ENCODE assay signal across 9 cellular contexts in genomic region chr10:71772832-71773220, GRCh38. TPM values are rescaled to one million over a fixed set of nuclear protein-coding genes. Genes with fewer than 3 reads are reported as not detected.
A peak's percentile ranks its signal among the peaks of the same experiment; 100 is the strongest.
DNase-seq lines count a peak whose midpoint lies in the region; TF ChIP-seq lines count a peak whose summit lies in the region.
"Had no signal": no experiment of that assay in that cellular context is flagged by ENCODE, and none has a peak within 500 bp of the region (broad histone marks: within the 10 kb centered on the region; RNA-seq: fewer than 3 reads in every experiment).

No MANE protein-coding gene starts in this region.

- H3F3A ChIP-seq in MM.1S (ENCODE audit: insufficient read depth, low read length), result peaks cover 10% of the 10 kb centered on the region

- H3K4me2 ChIP-seq in MM.1S (ENCODE audit: low read depth, low read length), result peak overlapping the region; percentile 98

- H3K9me3 ChIP-seq in MM.1S (replicated peaks; ENCODE audit: insufficient read depth, low read length) (no peaks in the 10 kb centered on the region), muscle layer of colon (ENCODE audit: low read length) (no peaks in the 10 kb centered on the region)

- H4K20me1 ChIP-seq in MM.1S (ENCODE audit: insufficient read depth, low read length), result no peaks in the 10 kb centered on the region

- H3K9ac ChIP-seq in MM.1S (ENCODE audit: low read length) (peak overlapping the region; percentile 68; the same call in 1 of the 2 replicates), muscle layer of colon (ENCODE audit: low read length) (peak overlapping the region; percentile 78)

- no peaks in the 10 kb centered on the region; the same call in 1 of the 2 replicates for H3K79me2 ChIP-seq in MM.1S (ENCODE audit: low read length)

- no peaks in the 10 kb centered on the region for H3K9me2 ChIP-seq in MM.1S (replicated peaks; ENCODE audit: insufficient read depth, low read length)

- intact Hi-C loops in dorsolateral prefrontal cortex (cut with DNase I), result no loop called here

- H3K27ac ChIP-seq in MM.1S (ENCODE audit: low read length), result no peak overlapping the region
- H3K27ac ChIP-seq in dorsolateral prefrontal cortex, result peak overlapping the region; percentile 4 to 93 (median 83)
- H3K27ac ChIP-seq in muscle layer of colon (ENCODE audit: low read depth, low read length), result peak overlapping the region; percentile 90

- peak overlapping the region; percentile 83 for H2AFZ ChIP-seq in MM.1S (ENCODE audit: low read length)

- H3K4me1 ChIP-seq in MM.1S (ENCODE audit: low read length) (peaks cover 23% of the 10 kb centered on the region), muscle layer of colon (ENCODE audit: insufficient read depth, low read length) (peaks cover 63% of the 10 kb centered on the region)

- CTCF ChIA-PET in AG04449 (lab: Yijun Ruan, JAX), result interaction anchor here (0.5 to 4.9 kb wide), 27 partner anchors 9 to 503 kb away, joined by 3 to 34 read pairs (median 4); no protein-coding TSS in a partner anchor

- POLR2A ChIA-PET in AG04449 (lab: Yijun Ruan, JAX), result interaction anchor here (0.6 to 2.1 kb wide), 3 partner anchors 8 to 113 kb away, joined by 3 to 9 read pairs (median 7); partner anchors contain the start of gene PSAP

- no peaks in the 10 kb centered on the region for H3K36me3 ChIP-seq in MM.1S (replicated peaks; ENCODE audit: insufficient read depth, low read length)
- H3K36me3 ChIP-seq in muscle layer of colon (ENCODE audit: insufficient read depth, low read length), result no peaks in the 10 kb centered on the region

- DNase-seq in AG04449 (ENCODE audit: low read depth, low spot score), result no peak
- no peak for DNase-seq in MM.1S
- no peak for DNase-seq in dorsolateral prefrontal cortex
- DNase-seq in NCI-H446 (lab: John Stamatoyannopoulos, UW), result no peak
- DNase-seq in activated gamma-delta T cell (lab: John Stamatoyannopoulos, UW), result no peak
- DNase-seq in iPS-NIHi11 (ENCODE audit: low spot score), result no peak
- no peak for DNase-seq in COR-L47 (lab: John Stamatoyannopoulos, UW)

- TF ChIP-seq CTCF in AG04449 (IDR thresholded peaks at IDR 0.05; ENCODE audit: insufficient read depth, low read length, missing control alignments), result no peak
- TF ChIP-seq CTCF in MM.1S (IDR thresholded peaks at IDR 0.05; ENCODE audit: low read length), result no peak
- TF ChIP-seq CTCF in dorsolateral prefrontal cortex (IDR thresholded peaks at IDR 0.05 in 54 of 56, conservative IDR thresholded peaks at IDR 0.05 in 2 of 56; ENCODE audit: low read depth in 1 of 56, partially characterized antibody in 56 of 56), result no peak

- no peaks in the 10 kb centered on the region for H3K27me3 ChIP-seq in MM.1S (replicated peaks; ENCODE audit: insufficient read depth, low read length)
- peaks cover 0 to 3% (median 0%) of the 10 kb centered on the region in 45 donors for H3K27me3 ChIP-seq in dorsolateral prefrontal cortex
- H3K27me3 ChIP-seq in muscle layer of colon (ENCODE audit: control insufficient read depth in 1 of 2, insufficient read depth in 2 of 2, low read length in 2 of 2), result no peaks in the 10 kb centered on the region

- peak overlapping the region; percentile 70 for H3K4me3 ChIP-seq in AG04449 (ENCODE audit: low read depth, low read length)
- H3K4me3 ChIP-seq in MM.1S (ENCODE audit: low read length), result peak overlapping the region; percentile 78
- peak overlapping the region; percentile 39 to 78 (median 64) for H3K4me3 ChIP-seq in dorsolateral prefrontal cortex
- H3K4me3 ChIP-seq in muscle layer of colon (ENCODE audit: low read depth in 1 of 2, low read length in 2 of 2), result peak overlapping the region; percentile 70 to 88

RNA-seq across cellular contexts. Expression of gene VSIR, which starts 0.5 kb away (rescaled TPM):
- 100 to 1,000 TPM in 4 of 120 experiments, 10 to 100 TPM in 116; 23.3 to 173 (median 52.8) TPM for total RNA-seq in dorsolateral prefrontal cortex

RNA-seq across cellular contexts. Expression of gene C10orf105, which starts 53.2 kb away (rescaled TPM):
- 10 to 100 TPM in 14 of 120 experiments, 1 to 10 TPM in 102, under 1 TPM in 4; 0.63 to 21.1 (median 4.3) TPM for total RNA-seq in dorsolateral prefrontal cortex
- total RNA-seq: NCI-H460 had no signal
